16 cellular contexts compared by ENCODE assay signal in genomic region chr5:149313151-149313841, GRCh38.
"Had no signal": no experiment of that assay in that cellular context is flagged by ENCODE, and none has a peak within 500 bp of the region (broad histone marks: within the 10 kb centered on the region; RNA-seq: fewer than 3 reads in every experiment).

No MANE protein-coding gene starts in this region.

- H3K27ac ChIP-seq: foreskin keratinocyte, tibial nerve, uterus had no signal

- H3K27me3 ChIP-seq: foreskin keratinocyte, tibial nerve, uterus had no signal

- H3K9me3 ChIP-seq: tibial nerve, uterus had no signal

- H3K4me2 ChIP-seq: smooth muscle cell had no signal

- ATAC-seq: foreskin keratinocyte had no signal

- H3K4me3 ChIP-seq: smooth muscle cell, tibial nerve, uterus had no signal

- H3K4me1 ChIP-seq: foreskin keratinocyte, uterus had no signal

- DNase-seq: activated CD4-positive, CD25-positive, alpha-beta regulatory T cell treated with anti-CD3 and anti-CD28 coated beads, Interleukin-2, amount 50 U/mL, for 72 hours; activated naive CD4-positive, alpha-beta T cell; activated naive CD8-positive, alpha-beta T cell treated with anti-CD3 and anti-CD28 coated beads, Interleukin-2, amount 10 ng/mL, durations not matched to agents 7 days and 5 days; effector CD8-positive, alpha-beta T cell; foreskin keratinocyte; head of caudate nucleus; mammary epithelial cell; naive thymus-derived CD4-positive, alpha-beta T cell; posterior cingulate gyrus; stimulated activated CD4-positive, alpha-beta T cell treated with anti-CD3 and anti-CD28 coated beads, Interleukin-4, amount 100 ng/mL, for 4 hours; stimulated activated CD8-positive, alpha-beta memory T cell treated with anti-CD3 and anti-CD28 coated beads, Interleukin-4, amount 100 ng/mL, for 48 hours; stimulated activated naive CD4-positive, alpha-beta T cell treated with Interleukin-2 at 50 U/mL for 16 hours; substantia nigra; uterus had no signal

- H3K36me3 ChIP-seq: uterus had no signal
